In the genomic region with DNA sequence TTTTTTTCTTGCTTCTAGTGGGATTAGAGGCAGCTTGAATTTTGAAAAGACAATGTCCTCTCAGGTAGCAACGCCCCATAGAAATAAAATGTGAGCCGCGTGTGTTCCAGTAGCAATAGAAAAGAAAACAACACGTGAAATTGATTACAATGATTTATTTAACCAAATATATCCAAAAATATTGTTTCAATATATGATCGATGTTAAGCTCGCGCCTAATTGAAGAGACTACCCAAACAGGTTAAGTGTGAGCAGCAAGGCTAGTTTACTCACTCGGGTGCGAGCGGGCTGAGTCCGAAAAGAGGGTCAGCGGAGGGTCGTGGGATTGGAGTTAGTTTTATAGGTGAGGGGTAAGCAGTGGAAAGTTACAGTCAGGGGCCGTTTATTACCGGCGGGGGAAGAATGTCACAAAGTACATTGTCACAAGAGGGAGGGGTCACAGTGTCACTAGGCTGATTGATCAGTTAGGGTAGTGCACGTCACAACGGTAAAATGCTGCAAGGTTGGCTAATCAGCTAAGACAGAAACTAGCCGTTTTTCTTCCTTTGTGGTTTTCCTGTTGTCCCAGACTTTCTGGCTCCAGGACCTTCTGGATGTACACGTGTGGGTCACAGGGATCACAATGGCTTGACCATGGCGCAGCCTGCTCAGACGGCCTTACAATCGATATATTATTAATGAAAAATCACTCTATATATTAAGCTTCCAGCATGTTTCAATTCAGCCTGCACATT, we compare ENCODE assay signal across 8 cellular contexts. TPM values are rescaled to one million over a fixed set of nuclear protein-coding genes. Genes with fewer than 3 reads are reported as not detected.
DNase-seq lines count a peak whose midpoint lies in the region; FAIRE-seq and TF ChIP-seq lines count a peak whose summit lies in the region.

No MANE protein-coding gene starts in this region.

- peaks cover 7% of the 10 kb centered on the region; the same call in 1 of the 2 replicates for H3K9me3 ChIP-seq in OCI-LY7 (ENCODE audit: low read length)
- peaks cover 0 to 3% of the 10 kb centered on the region in 2 donors for H3K9me3 ChIP-seq in duodenal mucosa (ENCODE audit: control insufficient read depth in 1 of 2, low read length in 2 of 2)

- peaks cover 60% of the 10 kb centered on the region for H3K36me3 Mint-ChIP-seq in nephron progenitor cell (ENCODE audit: low read depth)

- peaks cover 96% of the 10 kb centered on the region for H3K9me3 Mint-ChIP-seq in nephron progenitor cell

- H3K27me3 Mint-ChIP-seq in nephron progenitor cell (ENCODE audit: low read depth, poor library complexity), result peaks cover 7% of the 10 kb centered on the region

- peak; percentile 44 for FAIRE-seq in GM12892 (lab: Jason Lieb, UNC)

- H3K27me3 ChIP-seq in duodenal mucosa (ENCODE audit: control insufficient read depth in 1 of 2, insufficient read depth in 2 of 2, low read length in 2 of 2), result no peaks in the 10 kb centered on the region

- H3K4me1 Mint-ChIP-seq in nephron progenitor cell, result peaks cover 13% of the 10 kb centered on the region

- H3K9ac ChIP-seq in duodenal mucosa (ENCODE audit: low read depth in 1 of 2, low read length in 2 of 2), result peak overlapping the region; percentile 33 to 54

- POLR2A ChIA-PET in OCI-LY7 (lab: Charles Lee), result interaction anchor here (0.6 to 1.0 kb wide), 10 partner anchors 24 to 1692 kb away, joined by 3 to 6 read pairs (median 4); a partner anchor contains a TSS

- H4K20me1 ChIP-seq in OCI-LY7 (ENCODE audit: insufficient read depth, low read length), result no peaks in the 10 kb centered on the region

- no peak; the same call in 1 of the 2 replicates for TF ChIP-seq CTCF in OCI-LY7 (conservative IDR thresholded peaks at IDR 0.05; ENCODE audit: low read length)
- TF ChIP-seq CTCF in nephron progenitor cell (IDR thresholded peaks at IDR 0.05), result no peak

- H3K27ac ChIP-seq in OCI-LY7 (ENCODE audit: low read depth, low read length, poor library complexity, severe bottlenecking), result no peak overlapping the region
- H3K27ac ChIP-seq in duodenal mucosa (ENCODE audit: low read depth, low read length), result no peak overlapping the region

- peaks cover 18% of the 10 kb centered on the region for H3K36me3 ChIP-seq in OCI-LY7 (ENCODE audit: insufficient read depth, low read length)
- H3K36me3 ChIP-seq in duodenal mucosa (ENCODE audit: control insufficient read depth in 1 of 2, insufficient read depth in 2 of 2, low read length in 2 of 2), result no peaks in the 10 kb centered on the region

- TF ChIP-seq POLR2A in GM12892 (IDR thresholded peaks at IDR 0.05; ENCODE audit: low read depth, low read length), result no peak

- peak overlapping the region; percentile 85 for H3K4me3 ChIP-seq in OCI-LY7 (ENCODE audit: low read depth, low read length, poor library complexity, severe bottlenecking)
- H3K4me3 ChIP-seq in duodenal mucosa (ENCODE audit: low read depth in 1 of 2, low read length in 2 of 2), result peak overlapping the region; percentile 90 to 91

- no peaks in the 10 kb centered on the region for H3K9me2 ChIP-seq in OCI-LY7 (ENCODE audit: insufficient read depth, low read length)

- H2AFZ ChIP-seq in OCI-LY7 (ENCODE audit: low read length), result peak overlapping the region; percentile 91

- intact Hi-C loops in OCI-LY7 (cut with micrococcal nuclease; ENCODE audit: unreplicated experiment), result loop anchor here (2.0 to 5.0 kb wide), 3 partner anchors 133 to 572 kb away; a partner anchor contains a TSS

- BruUV-seq in OCI-LY7 (replicated peaks; lab: Mats Ljungman, UMichigan), result no TSS peak

- H3K27ac Mint-ChIP-seq in nephron progenitor cell, result peak overlapping the region; percentile 76

- peaks cover 32% of the 10 kb centered on the region for H3K79me2 ChIP-seq in OCI-LY7 (ENCODE audit: insufficient read depth, low read depth, low read length)

- DNase-seq in GM12892 (ENCODE audit: insufficient read length) (no peak), OCI-LY7 (ENCODE audit: low spot score) (no peak), nephron progenitor cell (no peak), GM03348 (ENCODE audit: low spot score) (no peak), NCI-H2107 treated with DMSO at 0.1 percent for 48 hours (lab: John Stamatoyannopoulos, UW; ENCODE audit: unreplicated experiment) (no peak)
- no peak for DNase-seq in stimulated activated CD4-positive, alpha-beta T cell treated with anti-CD3 and anti-CD28 coated beads, Interleukin-1b, Interleukin-23, amount 100 ng/mL, for 48 hours
- no peak for DNase-seq in effector CD8-positive, alpha-beta T cell (lab: John Stamatoyannopoulos, UW)

- H3K4me3 Mint-ChIP-seq in nephron progenitor cell, result peak overlapping the region; percentile 99

- H3K4me2 ChIP-seq in OCI-LY7 (ENCODE audit: low read length), result peak overlapping the region; percentile 87

- CTCF ChIA-PET in OCI-LY7 (lab: Charles Lee; ENCODE audit: unreplicated experiment), result no interaction called here

- H3K4me1 ChIP-seq in OCI-LY7 (ENCODE audit: insufficient read depth, low read length, poor library complexity, severe bottlenecking) (peaks cover 18% of the 10 kb centered on the region), duodenal mucosa (ENCODE audit: control insufficient read depth in 1 of 2, insufficient read depth in 2 of 2, low read length in 2 of 2) (peaks cover 4 to 12% of the 10 kb centered on the region in 2 donors)

RNA-seq across cellular contexts. Expression of a gene that starts 0.7 kb away (rescaled TPM):
- 4.5 TPM for polyA plus RNA-seq in GM12892 (2012; ENCODE audit: missing spikeins)
- total RNA-seq in OCI-LY7 (2014; rRNA removed; shearing (Covaris generic)), result 5.5 and 5.8 TPM in 2 replicates
- 8.0 and 8.6 TPM in 2 replicates for total RNA-seq in OCI-LY7 (2022)

RNA-seq across cellular contexts. Expression of a gene that starts 24.8 kb away (rescaled TPM):
- polyA plus RNA-seq in GM12892 (2012; ENCODE audit: missing spikeins), result 4.4 TPM
- total RNA-seq in OCI-LY7 (2014; rRNA removed; shearing (Covaris generic)), result 16.9 and 17.4 TPM in 2 replicates
- total RNA-seq in OCI-LY7 (2022), result 13.6 and 15.5 TPM in 2 replicates
